ENCODE assay signal across 1 cellular context in genomic region chr7:2651336-2651735, GRCh38.
TF ChIP-seq lines count a peak whose summit lies in the region.

No MANE protein-coding gene starts in this region.

TF ChIP-seq in GM12878, 131 proteins besides CTCF, POLR2A, EP300 and RAD21:
- TF ChIP-seq, protein P1, sequence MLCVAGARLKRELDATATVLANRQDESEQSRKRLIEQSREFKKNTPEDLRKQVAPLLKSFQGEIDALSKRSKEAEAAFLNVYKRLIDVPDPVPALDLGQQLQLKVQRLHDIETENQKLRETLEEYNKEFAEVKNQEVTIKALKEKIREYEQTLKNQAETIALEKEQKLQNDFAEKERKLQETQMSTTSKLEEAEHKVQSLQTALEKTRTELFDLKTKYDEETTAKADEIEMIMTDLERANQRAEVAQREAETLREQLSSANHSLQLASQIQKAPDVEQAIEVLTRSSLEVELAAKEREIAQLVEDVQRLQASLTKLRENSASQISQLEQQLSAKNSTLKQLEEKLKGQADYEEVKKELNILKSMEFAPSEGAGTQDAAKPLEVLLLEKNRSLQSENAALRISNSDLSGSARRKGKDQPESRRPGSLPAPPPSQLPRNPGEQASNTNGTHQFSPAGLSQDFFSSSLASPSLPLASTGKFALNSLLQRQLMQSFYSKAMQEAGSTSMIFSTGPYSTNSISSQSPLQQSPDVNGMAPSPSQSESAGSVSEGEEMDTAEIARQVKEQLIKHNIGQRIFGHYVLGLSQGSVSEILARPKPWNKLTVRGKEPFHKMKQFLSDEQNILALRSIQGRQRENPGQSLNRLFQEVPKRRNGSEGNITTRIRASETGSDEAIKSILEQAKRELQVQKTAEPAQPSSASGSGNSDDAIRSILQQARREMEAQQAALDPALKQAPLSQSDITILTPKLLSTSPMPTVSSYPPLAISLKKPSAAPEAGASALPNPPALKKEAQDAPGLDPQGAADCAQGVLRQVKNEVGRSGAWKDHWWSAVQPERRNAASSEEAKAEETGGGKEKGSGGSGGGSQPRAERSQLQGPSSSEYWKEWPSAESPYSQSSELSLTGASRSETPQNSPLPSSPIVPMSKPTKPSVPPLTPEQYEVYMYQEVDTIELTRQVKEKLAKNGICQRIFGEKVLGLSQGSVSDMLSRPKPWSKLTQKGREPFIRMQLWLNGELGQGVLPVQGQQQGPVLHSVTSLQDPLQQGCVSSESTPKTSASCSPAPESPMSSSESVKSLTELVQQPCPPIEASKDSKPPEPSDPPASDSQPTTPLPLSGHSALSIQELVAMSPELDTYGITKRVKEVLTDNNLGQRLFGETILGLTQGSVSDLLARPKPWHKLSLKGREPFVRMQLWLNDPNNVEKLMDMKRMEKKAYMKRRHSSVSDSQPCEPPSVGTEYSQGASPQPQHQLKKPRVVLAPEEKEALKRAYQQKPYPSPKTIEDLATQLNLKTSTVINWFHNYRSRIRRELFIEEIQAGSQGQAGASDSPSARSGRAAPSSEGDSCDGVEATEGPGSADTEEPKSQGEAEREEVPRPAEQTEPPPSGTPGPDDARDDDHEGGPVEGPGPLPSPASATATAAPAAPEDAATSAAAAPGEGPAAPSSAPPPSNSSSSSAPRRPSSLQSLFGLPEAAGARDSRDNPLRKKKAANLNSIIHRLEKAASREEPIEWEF (IDR thresholded peaks at IDR 0.05; ENCODE audit: insufficient replicate concordance, low read depth, low read length) = no peak
- no peak for TF ChIP-seq NR2F1 (conservative IDR thresholded peaks at IDR 0.05)
- TF ChIP-seq TCF12 (IDR thresholded peaks at IDR 0.05; ENCODE audit: low read depth, low read length) = no peak
- TF ChIP-seq PAX5 (IDR thresholded peaks at IDR 0.05; ENCODE audit: borderline replicate concordance, low read depth, low read length) = no peak
- TF ChIP-seq SUPT20H (IDR thresholded peaks at IDR 0.05; ENCODE audit: borderline replicate concordance, control insufficient read depth, low read depth, low read length) = no peak
- TF ChIP-seq ZNF687 (IDR thresholded peaks at IDR 0.05) = no peak
- no peak for TF ChIP-seq POU2F2 (IDR thresholded peaks at IDR 0.05; ENCODE audit: borderline replicate concordance, low read depth, low read length)
- no peak for TF ChIP-seq PML (IDR thresholded peaks at IDR 0.05; ENCODE audit: low read length)
- TF ChIP-seq ATF7 (IDR thresholded peaks at IDR 0.05; ENCODE audit: low read depth) = no peak
- TF ChIP-seq, protein P2, sequence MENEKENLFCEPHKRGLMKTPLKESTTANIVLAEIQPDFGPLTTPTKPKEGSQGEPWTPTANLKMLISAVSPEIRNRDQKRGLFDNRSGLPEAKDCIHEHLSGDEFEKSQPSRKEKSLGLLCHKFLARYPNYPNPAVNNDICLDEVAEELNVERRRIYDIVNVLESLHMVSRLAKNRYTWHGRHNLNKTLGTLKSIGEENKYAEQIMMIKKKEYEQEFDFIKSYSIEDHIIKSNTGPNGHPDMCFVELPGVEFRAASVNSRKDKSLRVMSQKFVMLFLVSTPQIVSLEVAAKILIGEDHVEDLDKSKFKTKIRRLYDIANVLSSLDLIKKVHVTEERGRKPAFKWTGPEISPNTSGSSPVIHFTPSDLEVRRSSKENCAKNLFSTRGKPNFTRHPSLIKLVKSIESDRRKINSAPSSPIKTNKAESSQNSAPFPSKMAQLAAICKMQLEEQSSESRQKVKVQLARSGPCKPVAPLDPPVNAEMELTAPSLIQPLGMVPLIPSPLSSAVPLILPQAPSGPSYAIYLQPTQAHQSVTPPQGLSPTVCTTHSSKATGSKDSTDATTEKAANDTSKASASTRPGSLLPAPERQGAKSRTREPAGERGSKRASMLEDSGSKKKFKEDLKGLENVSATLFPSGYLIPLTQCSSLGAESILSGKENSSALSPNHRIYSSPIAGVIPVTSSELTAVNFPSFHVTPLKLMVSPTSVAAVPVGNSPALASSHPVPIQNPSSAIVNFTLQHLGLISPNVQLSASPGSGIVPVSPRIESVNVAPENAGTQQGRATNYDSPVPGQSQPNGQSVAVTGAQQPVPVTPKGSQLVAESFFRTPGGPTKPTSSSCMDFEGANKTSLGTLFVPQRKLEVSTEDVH (IDR thresholded peaks at IDR 0.05; ENCODE audit: low read depth, partially characterized antibody) = no peak
TF ChIP-seq in GM12878: peak in this region for 0.
